8 cellular contexts compared by ENCODE assay signal in genomic region chr6:139534472-139535115, GRCh38.
DNase-seq lines count a peak whose midpoint lies in the region; ATAC-seq and TF ChIP-seq lines count a peak whose summit lies in the region.

No MANE protein-coding gene starts in this region.

- 45% methylated on average over 5 of the region's 5 CpGs for WGBS in suprapubic skin

- no peak for TF ChIP-seq EP300 in suprapubic skin (IDR thresholded peaks at IDR 0.05)

- H3K4me3 ChIP-seq in RWPE2 (ENCODE audit: severe bottlenecking), result no peak overlapping the region
- H3K4me3 ChIP-seq in suprapubic skin, result no peak overlapping the region

- ATAC-seq in RWPE2 (ENCODE audit: low read depth), result no peak

- H3K4me1 ChIP-seq in RWPE2 (ENCODE audit: insufficient read depth, poor library complexity, severe bottlenecking) (peaks cover 12% of the 10 kb centered on the region), suprapubic skin (peaks cover 26% of the 10 kb centered on the region)

- DNase-seq in NCI-H526 (lab: John Stamatoyannopoulos, UW) (peak; percentile 31 to 41), NCI-H526 treated with DMSO at 0.1 percent for 48 hours (lab: John Stamatoyannopoulos, UW) (no peak), RWPE2 (ENCODE audit: low spot score) (no peak), erythroblast (lab: John Stamatoyannopoulos, UW) (peak; percentile 69 to 81), suprapubic skin (ENCODE audit: low spot score in 2 of 2) (no peak), NCI-H1092 treated with DMSO at 0.1 percent for 48 hours (lab: John Stamatoyannopoulos, UW) (no peak), NCI-H2107 (lab: John Stamatoyannopoulos, UW) (no peak)
- no peak for DNase-seq in NK-92 treated with Interleukin-12 subunit alpha and Interleukin-12 subunit beta, amount 100 ng/mL, for 24 hours (lab: John Stamatoyannopoulos, UW)

- TF ChIP-seq POLR2A in erythroblast (IDR thresholded peaks at IDR 0.05; ENCODE audit: low read length) (peak; percentile 7), suprapubic skin (IDR thresholded peaks at IDR 0.05) (no peak)

- peak overlapping the region; percentile 13 for H3K27ac ChIP-seq in RWPE2 (ENCODE audit: poor library complexity, severe bottlenecking)
- H3K27ac ChIP-seq in suprapubic skin, result peak overlapping the region; percentile 33

- H3K27me3 ChIP-seq in RWPE2 (ENCODE audit: insufficient read depth, poor library complexity, severe bottlenecking) (no peaks in the 10 kb centered on the region), suprapubic skin (no peaks in the 10 kb centered on the region)

- H3K9me3 ChIP-seq in RWPE2 (ENCODE audit: severe bottlenecking), result no peaks in the 10 kb centered on the region
- no peaks in the 10 kb centered on the region for H3K9me3 ChIP-seq in suprapubic skin

- H3K36me3 ChIP-seq in RWPE2 (ENCODE audit: low read depth), result no peaks in the 10 kb centered on the region
- H3K36me3 ChIP-seq in suprapubic skin, result no peaks in the 10 kb centered on the region

- TF ChIP-seq CTCF in RWPE2 (IDR thresholded peaks at IDR 0.05; ENCODE audit: poor library complexity, severe bottlenecking), result no peak
- no peak for TF ChIP-seq CTCF in suprapubic skin (IDR thresholded peaks at IDR 0.05)

Comparison
In these comparisons a context has a peak if more than half of its experiments do, and no peak if none do; other contexts are left out.
1. DNase-seq: peak in NCI-H526 (2 of 2) and erythroblast (2 of 2); none in NCI-H526 treated with DMSO at 0.1 percent for 48 hours (single experiment), RWPE2 (single experiment), suprapubic skin (0 of 2), NCI-H1092 treated with DMSO at 0.1 percent for 48 hours (single experiment), NK-92 treated with Interleukin-12 subunit alpha and Interleukin-12 subunit beta, amount 100 ng/mL, for 24 hours (single experiment) and NCI-H2107 (single experiment).